17 cellular contexts compared by ENCODE assay signal in the genomic region with DNA sequence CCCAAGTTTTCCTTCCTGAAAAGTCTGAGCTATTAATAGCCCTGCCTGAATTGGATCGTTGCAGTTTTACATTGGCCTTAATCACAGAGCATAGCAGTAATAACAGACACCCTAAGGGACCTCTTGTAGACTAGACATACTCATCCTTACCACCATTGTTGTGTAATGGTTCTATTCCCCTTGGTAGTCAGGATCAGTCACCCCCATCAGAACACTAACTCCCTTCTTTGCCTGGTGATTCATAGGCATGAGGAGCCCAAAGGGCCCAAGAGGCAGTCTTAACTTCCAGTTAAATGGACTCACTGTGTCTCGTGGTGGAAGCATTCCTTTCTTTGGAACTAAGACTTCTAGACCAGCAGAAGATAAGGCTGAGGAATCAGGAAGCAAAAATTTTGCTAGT. TPM values are rescaled to one million over a fixed set of nuclear protein-coding genes. Genes with fewer than 3 reads are reported as not detected.
DNase-seq lines count a peak whose midpoint lies in the region; ATAC-seq, FAIRE-seq and TF ChIP-seq lines count a peak whose summit lies in the region.
"Had no signal": no experiment of that assay in that cellular context is flagged by ENCODE, and none has a peak within 500 bp of the region (broad histone marks: within the 10 kb centered on the region; RNA-seq: fewer than 3 reads in every experiment).

No MANE protein-coding gene starts in this region.

- H2AFZ ChIP-seq in keratinocyte (ENCODE audit: control insufficient read depth, low read length), result peak overlapping the region; percentile 42

- H3K4me3 ChIP-seq in bronchial epithelial cell (ENCODE audit: low read depth, low read length) (no peak overlapping the region), keratinocyte (ENCODE audit: control insufficient read depth in 2 of 3, extremely low read depth in 1 of 3, insufficient read depth in 2 of 3, low read depth in 1 of 3, low read length in 3 of 3) (no peak overlapping the region)
- H3K4me3 ChIP-seq: left lung, right lobe of liver had no signal

- no peaks in the 10 kb centered on the region for H3K79me2 ChIP-seq in keratinocyte (ENCODE audit: control insufficient read depth, insufficient read depth, low read length)

- H3K9me1 ChIP-seq in keratinocyte (ENCODE audit: control insufficient read depth, extremely low read depth, insufficient read depth, low read length), result no peaks in the 10 kb centered on the region

- H3K27ac ChIP-seq in keratinocyte (ENCODE audit: control insufficient read depth, insufficient read depth, low read length), result peak overlapping the region; percentile 4
- H3K27ac ChIP-seq: left lung, right lobe of liver had no signal

- H4K20me1 ChIP-seq in keratinocyte (ENCODE audit: control insufficient read depth, extremely low read depth, insufficient read depth, low read length), result no peaks in the 10 kb centered on the region

- peak; percentile 33 for DNase-seq in AG20443 (ENCODE audit: low spot score)
- peak; percentile 83 for DNase-seq in LHCN-M2 (ENCODE audit: low read depth)
- peak; percentile 89 for DNase-seq in bronchial epithelial cell (ENCODE audit: low read depth)
- DNase-seq in keratinocyte (ENCODE audit: low read depth, low spot score), result peak; percentile 41
- no peak for DNase-seq in GM12892 (ENCODE audit: insufficient read length)
- DNase-seq: activated CD8-positive, alpha-beta memory T cell treated with anti-CD3 and anti-CD28 coated beads for 24 hours; H9; hypothalamus; left lung; NCI-H2029 treated with DMSO at 0.1 percent for 48 hours; nucleus accumbens; right lobe of liver; RPMI8226 had no signal

- dilution Hi-C loops in keratinocyte (cut with MboI; ENCODE audit: extremely low pct_ligation_motif_present, low sequenced_read_pairs), result no loop called here

- H3K36me3 ChIP-seq in bronchial epithelial cell (ENCODE audit: control insufficient read depth, insufficient read depth, low read length) (no peaks in the 10 kb centered on the region), keratinocyte (ENCODE audit: control insufficient read depth in 2 of 2, extremely low read depth in 1 of 2, insufficient read depth in 2 of 2, low read length in 2 of 2) (no peaks in the 10 kb centered on the region)
- H3K36me3 ChIP-seq: left lung, right lobe of liver had no signal

- peaks cover 5% of the 10 kb centered on the region for H3K4me1 ChIP-seq in keratinocyte (ENCODE audit: control insufficient read depth, extremely low read depth, insufficient read depth, low read length)
- H3K4me1 ChIP-seq: right lobe of liver had no signal

- ATAC-seq in GM21723 (IDR thresholded peaks at IDR 0.05; ENCODE audit: unreplicated experiment), result no peak
- no peak for ATAC-seq in HG03196 (IDR thresholded peaks at IDR 0.05; ENCODE audit: unreplicated experiment)
- ATAC-seq in SK-N-SH treated with all-trans-retinoic acid at 6 μM for 48 hours, result no peak
- ATAC-seq: left lung, right lobe of liver had no signal

- FAIRE-seq in bronchial epithelial cell (lab: Jason Lieb, UNC), result no peak
- FAIRE-seq in keratinocyte (lab: Jason Lieb, UNC), result peak; percentile 79
- FAIRE-seq in GM12892 (lab: Jason Lieb, UNC), result no peak
- FAIRE-seq: endometrium had no signal

- no peak for TF ChIP-seq CTCF in bronchial epithelial cell (IDR thresholded peaks at IDR 0.05; ENCODE audit: insufficient read depth, low read length, severe bottlenecking)
- no peak for TF ChIP-seq CTCF in keratinocyte (optimal IDR thresholded peaks at IDR 0.05 in 1 of 3, IDR thresholded peaks at IDR 0.05 in 1 of 3, conservative IDR thresholded peaks at IDR 0.05 in 1 of 3; ENCODE audit: extremely low read depth in 1 of 3, insufficient read depth in 2 of 3, low read length in 3 of 3)

- H3K9me3 ChIP-seq in keratinocyte (ENCODE audit: control insufficient read depth, low read depth, low read length), result no peaks in the 10 kb centered on the region
- H3K9me3 ChIP-seq: left lung, right lobe of liver had no signal

- no peak overlapping the region for H3K9ac ChIP-seq in keratinocyte (ENCODE audit: control insufficient read depth, extremely low read depth, insufficient read depth, low read length)

- no peaks in the 10 kb centered on the region for H3K27me3 ChIP-seq in bronchial epithelial cell (ENCODE audit: control insufficient read depth, insufficient read depth, low read length)
- H3K27me3 ChIP-seq in keratinocyte (ENCODE audit: control insufficient read depth, extremely low read depth, insufficient read depth, low read length), result no peaks in the 10 kb centered on the region
- H3K27me3 ChIP-seq: left lung, right lobe of liver had no signal

- no peak for TF ChIP-seq POLR2A in GM12892 (IDR thresholded peaks at IDR 0.05; ENCODE audit: low read depth, low read length)

- H3K4me2 ChIP-seq in keratinocyte (ENCODE audit: control insufficient read depth, extremely low read depth, insufficient read depth, low read depth, low read length), result no peak overlapping the region

TF ChIP-seq in SK-N-SH treated with all-trans-retinoic acid at 6 μM for 48 hours, 23 proteins besides CTCF, POLR2A, EP300 and RAD21:
- TF ChIP-seq ZFP3 (CRISPR knock-in tag; IDR thresholded peaks at IDR 0.05) (no peak), ZNF8 (CRISPR knock-in tag; IDR thresholded peaks at IDR 0.05) (no peak), BACH2 (CRISPR knock-in tag; IDR thresholded peaks at IDR 0.05; ENCODE audit: borderline replicate concordance) (no peak), SNAI2 (CRISPR knock-in tag; IDR thresholded peaks at IDR 0.05) (no peak), ZNF565 (CRISPR knock-in tag; conservative IDR thresholded peaks at IDR 0.05; ENCODE audit: low read depth) (no peak)
- TF ChIP-seq, protein P1, sequence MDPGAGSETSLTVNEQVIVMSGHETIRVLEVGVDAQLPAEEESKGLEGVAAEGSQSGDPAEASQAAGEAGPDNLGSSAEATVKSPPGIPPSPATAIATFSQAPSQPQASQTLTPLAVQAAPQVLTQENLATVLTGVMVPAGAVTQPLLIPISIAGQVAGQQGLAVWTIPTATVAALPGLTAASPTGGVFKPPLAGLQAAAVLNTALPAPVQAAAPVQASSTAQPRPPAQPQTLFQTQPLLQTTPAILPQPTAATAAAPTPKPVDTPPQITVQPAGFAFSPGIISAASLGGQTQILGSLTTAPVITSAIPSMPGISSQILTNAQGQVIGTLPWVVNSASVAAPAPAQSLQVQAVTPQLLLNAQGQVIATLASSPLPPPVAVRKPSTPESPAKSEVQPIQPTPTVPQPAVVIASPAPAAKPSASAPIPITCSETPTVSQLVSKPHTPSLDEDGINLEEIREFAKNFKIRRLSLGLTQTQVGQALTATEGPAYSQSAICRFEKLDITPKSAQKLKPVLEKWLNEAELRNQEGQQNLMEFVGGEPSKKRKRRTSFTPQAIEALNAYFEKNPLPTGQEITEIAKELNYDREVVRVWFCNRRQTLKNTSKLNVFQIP (CRISPR knock-in tag; IDR thresholded peaks at IDR 0.05; ENCODE audit: borderline replicate concordance, low read depth), result no peak
TF ChIP-seq in SK-N-SH treated with all-trans-retinoic acid at 6 μM for 48 hours: peak in this region for 0.

RNA-seq across cellular contexts. Expression of gene CGGBP1, which starts 20.2 kb away (rescaled TPM):
- 60.1 and 68.1 TPM in 2 replicates for total RNA-seq in LHCN-M2 (2014; rRNA removed)
- polyA plus RNA-seq in LHCN-M2 (2012), result 27.6 TPM
- 28.3 and 30.0 TPM in 2 replicates for total RNA-seq in bronchial epithelial cell
- 25.2 to 43.3 TPM (median 43.0 TPM) in 3 replicates for polyA plus RNA-seq in keratinocyte
- 12.6 TPM for polyA plus RNA-seq in keratinocyte (2011; ENCODE audit: low read depth)
- 25.1 and 45.6 TPM in 2 replicates for polyA plus RNA-seq in keratinocyte (2011; cell fraction: cytosol; rRNA removed)
- 39.7 and 50.9 TPM in 2 replicates for polyA plus RNA-seq in keratinocyte (2011; cell fraction: nucleus; rRNA removed)
- 21.3 and 30.2 TPM in 2 replicates for polyA plus RNA-seq in keratinocyte (2012; ENCODE audit: low replicate concordance)
- 33.6 to 51.9 TPM (median 34.6 TPM) in 3 replicates for polyA minus RNA-seq in keratinocyte
- polyA minus RNA-seq in keratinocyte (2011; cell fraction: cytosol; rRNA and poly(A)+ RNA removed), result 21.7 TPM
- polyA minus RNA-seq in keratinocyte (2011; cell fraction: nucleus; rRNA and poly(A)+ RNA removed), result 11.8 and 21.0 TPM in 2 replicates
- polyA plus RNA-seq in GM12892 (2012; ENCODE audit: missing spikeins), result 46.1 TPM

RNA-seq across cellular contexts. Expression of gene ZNF654, which starts 20.5 kb away (rescaled TPM):
- total RNA-seq in LHCN-M2 (2014; rRNA removed) (14.8 and 14.9 TPM in 2 replicates), bronchial epithelial cell (11.4 and 13.2 TPM in 2 replicates)
- 4.1 TPM for polyA plus RNA-seq in LHCN-M2 (2012)
- 3.5 to 8.2 TPM (median 4.1 TPM) in 3 replicates for polyA plus RNA-seq in keratinocyte
- polyA plus RNA-seq in keratinocyte (2011; ENCODE audit: low read depth), result 5.3 TPM
- polyA plus RNA-seq in keratinocyte (2011; cell fraction: cytosol; rRNA removed), result 3.5 and 7.1 TPM in 2 replicates
- 9.9 and 12.8 TPM in 2 replicates for polyA plus RNA-seq in keratinocyte (2011; cell fraction: nucleus; rRNA removed)
- polyA plus RNA-seq in keratinocyte (2012; ENCODE audit: low replicate concordance), result 5.3 and 8.6 TPM in 2 replicates
- 1.3 to 10.5 TPM (median 2.9 TPM) in 3 replicates for polyA minus RNA-seq in keratinocyte
- 3.8 TPM for polyA minus RNA-seq in keratinocyte (2011; cell fraction: cytosol; rRNA and poly(A)+ RNA removed)
- 9.0 and 18.2 TPM in 2 replicates for polyA minus RNA-seq in keratinocyte (2011; cell fraction: nucleus; rRNA and poly(A)+ RNA removed)
- 13.6 TPM for polyA plus RNA-seq in GM12892 (2012; ENCODE audit: missing spikeins)
